In genomic region chr20:20721489-20721888, GRCh38 we compare ENCODE assay signal across 37 cellular contexts.
"Had no signal": no experiment of that assay in that cellular context is flagged by ENCODE, and none has a peak within 500 bp of the region (broad histone marks: within the 10 kb centered on the region; RNA-seq: fewer than 3 reads in every experiment).

No MANE protein-coding gene starts in this region.

- H3K4me3 Mint-ChIP-seq: activated CD4-positive, alpha-beta memory T cell treated with anti-CD3 and anti-CD28 coated beads for 36 hours; activated CD4-positive, alpha-beta T cell treated with anti-CD3 and anti-CD28 coated beads, Interleukin-2, amount 10 ng/mL, durations not matched to agents 24 days and 14 days; activated naive CD4-positive, alpha-beta T cell treated with anti-CD3 and anti-CD28 coated beads, Interleukin-2, amount 10 ng/mL, durations not matched to agents 7 days and 5 days; activated naive CD8-positive, alpha-beta T cell treated with anti-CD3 and anti-CD28 coated beads, Interleukin-2, amount 10 ng/mL, durations not matched to agents 7 days and 5 days; activated T-cell treated with anti-CD3 and anti-CD28 coated beads, Interleukin-2, amount 50 U/mL, for 24 hours; effector memory CD8-positive, alpha-beta T cell; immature natural killer cell; naive B cell; neural crest cell; stimulated activated memory B cell treated with anti-CD40 and anti-IgM and Interleukin-4, amounts not matched to agents 10 μg/mL and 1 μg/mL and 100 μg/mL, for 72 hours; stimulated activated naive CD8-positive, alpha-beta T cell treated with anti-CD3 and anti-CD28 coated beads, Interleukin-15, amount 100 ng/mL, for 72 hours; type B pancreatic cell had no signal

- H3K9me3 ChIP-seq: pancreas, prostate gland, sigmoid colon, uterus had no signal

- H3K27ac ChIP-seq: brain microvascular endothelial cell, coronary artery, dorsolateral prefrontal cortex, pancreas, prostate gland, sigmoid colon, uterus, VCaP had no signal

- H3K27me3 ChIP-seq: brain microvascular endothelial cell, dorsolateral prefrontal cortex, pancreas, sigmoid colon, uterus had no signal

- DNase-seq: activated CD4-positive, alpha-beta memory T cell treated with anti-CD3 and anti-CD28 coated beads for 36 hours; activated CD4-positive, alpha-beta T cell treated with anti-CD3 and anti-CD28 coated beads, Interleukin-2, amount 10 ng/mL, durations not matched to agents 24 days and 14 days; activated CD4-positive, CD25-positive, alpha-beta regulatory T cell treated with anti-CD3 and anti-CD28 coated beads, Interleukin-2, amount 50 U/mL, for 72 hours; activated CD8-positive, alpha-beta memory T cell treated with anti-CD3 and anti-CD28 coated beads, Interleukin-2, amount 50 U/mL, for 4 hours; activated gamma-delta T cell; activated naive CD4-positive, alpha-beta T cell treated with anti-CD3 and anti-CD28 coated beads, Interleukin-2, amount 10 ng/mL, durations not matched to agents 7 days and 5 days; activated naive CD8-positive, alpha-beta T cell treated with anti-CD3 and anti-CD28 coated beads, Interleukin-2, amount 10 ng/mL, durations not matched to agents 7 days and 5 days; activated T-cell treated with anti-CD3 and anti-CD28 coated beads, Interleukin-2, amount 50 U/mL, for 24 hours; amniotic stem cell; brain microvascular endothelial cell; dorsolateral prefrontal cortex; effector memory CD8-positive, alpha-beta T cell; head of caudate nucleus; hippocampal formation; immature natural killer cell; kidney; left colon; mammary epithelial cell; naive B cell; nucleus accumbens; pancreas; retina; sigmoid colon; small intestine; stimulated activated CD4-positive, alpha-beta T cell treated with anti-CD3 and anti-CD28 coated beads, Interleukin-4, amount 100 ng/mL, for 4 hours; stimulated activated CD8-positive, alpha-beta memory T cell treated with anti-CD3 and anti-CD28 coated beads, Interleukin-4, amount 100 ng/mL, for 48 hours; stimulated activated naive CD8-positive, alpha-beta T cell treated with anti-CD3 and anti-CD28 coated beads, Interleukin-15, amount 100 ng/mL, for 72 hours; substantia nigra; uterus had no signal

- H3K27ac Mint-ChIP-seq: activated CD4-positive, alpha-beta memory T cell treated with anti-CD3 and anti-CD28 coated beads for 36 hours; activated CD4-positive, alpha-beta T cell treated with anti-CD3 and anti-CD28 coated beads, Interleukin-2, amount 10 ng/mL, durations not matched to agents 24 days and 14 days; activated naive CD4-positive, alpha-beta T cell treated with anti-CD3 and anti-CD28 coated beads, Interleukin-2, amount 10 ng/mL, durations not matched to agents 7 days and 5 days; activated naive CD8-positive, alpha-beta T cell treated with anti-CD3 and anti-CD28 coated beads, Interleukin-2, amount 10 ng/mL, durations not matched to agents 7 days and 5 days; activated T-cell treated with anti-CD3 and anti-CD28 coated beads, Interleukin-2, amount 50 U/mL, for 24 hours; effector memory CD8-positive, alpha-beta T cell; immature natural killer cell; stimulated activated memory B cell treated with anti-CD40 and anti-IgM and Interleukin-4, amounts not matched to agents 10 μg/mL and 1 μg/mL and 100 μg/mL, for 72 hours; stimulated activated naive CD8-positive, alpha-beta T cell treated with anti-CD3 and anti-CD28 coated beads, Interleukin-15, amount 100 ng/mL, for 72 hours; type B pancreatic cell had no signal

- H3K4me1 ChIP-seq: pancreas, prostate gland, sigmoid colon, uterus had no signal

- H3K9me3 Mint-ChIP-seq: activated CD4-positive, alpha-beta memory T cell treated with anti-CD3 and anti-CD28 coated beads for 36 hours; activated CD4-positive, alpha-beta T cell treated with anti-CD3 and anti-CD28 coated beads, Interleukin-2, amount 10 ng/mL, durations not matched to agents 24 days and 14 days; activated naive CD4-positive, alpha-beta T cell treated with anti-CD3 and anti-CD28 coated beads, Interleukin-2, amount 10 ng/mL, durations not matched to agents 7 days and 5 days; activated naive CD8-positive, alpha-beta T cell treated with anti-CD3 and anti-CD28 coated beads, Interleukin-2, amount 10 ng/mL, durations not matched to agents 7 days and 5 days; activated T-cell treated with anti-CD3 and anti-CD28 coated beads, Interleukin-2, amount 50 U/mL, for 24 hours; effector memory CD8-positive, alpha-beta T cell; immature natural killer cell; naive B cell; neural crest cell; stimulated activated memory B cell treated with anti-CD40 and anti-IgM and Interleukin-4, amounts not matched to agents 10 μg/mL and 1 μg/mL and 100 μg/mL, for 72 hours; stimulated activated naive CD8-positive, alpha-beta T cell treated with anti-CD3 and anti-CD28 coated beads, Interleukin-15, amount 100 ng/mL, for 72 hours; type B pancreatic cell had no signal

- H3K27me3 Mint-ChIP-seq: activated CD4-positive, alpha-beta memory T cell treated with anti-CD3 and anti-CD28 coated beads for 36 hours; stimulated activated memory B cell treated with anti-CD40 and anti-IgM and Interleukin-4, amounts not matched to agents 10 μg/mL and 1 μg/mL and 100 μg/mL, for 72 hours; stimulated activated naive CD8-positive, alpha-beta T cell treated with anti-CD3 and anti-CD28 coated beads, Interleukin-15, amount 100 ng/mL, for 72 hours; type B pancreatic cell had no signal

- H3K36me3 Mint-ChIP-seq: activated CD4-positive, alpha-beta memory T cell treated with anti-CD3 and anti-CD28 coated beads for 36 hours; activated naive CD4-positive, alpha-beta T cell treated with anti-CD3 and anti-CD28 coated beads, Interleukin-2, amount 10 ng/mL, durations not matched to agents 7 days and 5 days; activated naive CD8-positive, alpha-beta T cell treated with anti-CD3 and anti-CD28 coated beads, Interleukin-2, amount 10 ng/mL, durations not matched to agents 7 days and 5 days; immature natural killer cell; naive B cell; stimulated activated memory B cell treated with anti-CD40 and anti-IgM and Interleukin-4, amounts not matched to agents 10 μg/mL and 1 μg/mL and 100 μg/mL, for 72 hours; type B pancreatic cell had no signal

- FAIRE-seq: astrocyte, endothelial cell of umbilical vein, kidney, pancreas, small intestine had no signal

- H3K4me3 ChIP-seq: coronary artery, dorsolateral prefrontal cortex, pancreas, prostate gland, sigmoid colon, uterus had no signal

- ATAC-seq: effector memory CD8-positive, alpha-beta T cell; left colon; pancreas; stimulated activated memory B cell treated with anti-CD40 and anti-IgM and Interleukin-4, amounts not matched to agents 10 μg/mL and 1 μg/mL and 100 μg/mL, for 72 hours; stimulated activated naive CD8-positive, alpha-beta T cell treated with anti-CD3 and anti-CD28 coated beads, Interleukin-15, amount 100 ng/mL, for 72 hours had no signal

- H3K36me3 ChIP-seq: brain microvascular endothelial cell, pancreas, prostate gland, sigmoid colon, uterus had no signal

- H3K4me1 Mint-ChIP-seq: activated naive CD8-positive, alpha-beta T cell treated with anti-CD3 and anti-CD28 coated beads, Interleukin-2, amount 10 ng/mL, durations not matched to agents 7 days and 5 days; immature natural killer cell; naive B cell; neural crest cell; stimulated activated memory B cell treated with anti-CD40 and anti-IgM and Interleukin-4, amounts not matched to agents 10 μg/mL and 1 μg/mL and 100 μg/mL, for 72 hours; stimulated activated naive CD8-positive, alpha-beta T cell treated with anti-CD3 and anti-CD28 coated beads, Interleukin-15, amount 100 ng/mL, for 72 hours had no signal
